Comparison of ENCODE assay signal across 16 cellular contexts in the genomic region with DNA sequence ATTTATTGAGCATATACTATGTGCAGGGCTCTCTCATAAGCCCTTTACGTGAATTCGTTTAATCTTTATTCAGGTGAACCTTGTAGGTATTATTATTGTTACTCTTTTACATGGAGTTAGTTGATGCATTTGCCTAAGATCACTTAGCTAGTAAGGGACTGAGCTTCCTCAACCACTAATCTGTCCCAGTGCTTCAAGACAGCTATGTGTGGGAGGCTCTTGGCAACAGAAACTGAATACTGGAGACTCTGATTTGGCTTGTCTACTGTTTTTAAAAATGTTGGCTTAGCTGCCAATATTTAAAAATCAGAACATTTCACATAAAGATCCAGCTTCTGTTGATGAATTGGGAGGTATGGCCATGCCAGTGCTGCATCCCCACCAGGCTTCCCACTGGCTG. TPM values are rescaled to one million over a fixed set of nuclear protein-coding genes. Genes with fewer than 3 reads are reported as not detected.
DNase-seq lines count a peak whose midpoint lies in the region; ATAC-seq and TF ChIP-seq lines count a peak whose summit lies in the region.
"Had no signal": no experiment of that assay in that cellular context is flagged by ENCODE, and none has a peak within 500 bp of the region (broad histone marks: within the 10 kb centered on the region; RNA-seq: fewer than 3 reads in every experiment).

No MANE protein-coding gene starts in this region.

- H3K4me1 Mint-ChIP-seq in activated T-helper 17 cell treated with anti-CD3 and anti-CD28 coated beads, Interleukin-2, amount 50 U/mL, for 72 hours: no peaks in the 10 kb centered on the region
- no peaks in the 10 kb centered on the region for H3K4me1 Mint-ChIP-seq in dendritic cell treated with granulocyte-macrophage colony-stimulating factor and Interleukin-4, amounts not matched to agents 40 ng/mL and 50 ng/mL, for 4 days (ENCODE audit: low read depth)
- H3K4me1 Mint-ChIP-seq: H9 had no signal

- H3K27ac Mint-ChIP-seq in activated T-helper 17 cell treated with anti-CD3 and anti-CD28 coated beads, Interleukin-2, amount 50 U/mL, for 72 hours: peak overlapping the region; percentile 56
- peak overlapping the region; percentile 51 for H3K27ac Mint-ChIP-seq in dendritic cell treated with granulocyte-macrophage colony-stimulating factor and Interleukin-4, amounts not matched to agents 40 ng/mL and 50 ng/mL, for 4 days

- intact Hi-C loops in dendritic cell treated with granulocyte-macrophage colony-stimulating factor and Interleukin-4, amounts not matched to agents 40 ng/mL and 50 ng/mL, for 4 days (cut with micrococcal nuclease): no loop called here

- DNase-seq in fibroblast of villous mesenchyme (ENCODE audit: low read depth): peak; percentile 30
- no peak for DNase-seq in NCI-H82 treated with DMSO at 0.1 percent for 48 hours (lab: John Stamatoyannopoulos, UW; ENCODE audit: unreplicated experiment)
- DNase-seq in OCI-M2 (lab: John Stamatoyannopoulos, UW; ENCODE audit: unreplicated experiment): no peak
- DNase-seq in NAMALWA (ENCODE audit: low spot score): no peak
- DNase-seq: ACHN, DMS79, H9, NCI-H187, NCI-H2107, NCI-H510A, PC-9, SIG-M5 had no signal

- H3K36me3 Mint-ChIP-seq in activated T-helper 17 cell treated with anti-CD3 and anti-CD28 coated beads, Interleukin-2, amount 50 U/mL, for 72 hours (ENCODE audit: low read depth): peaks cover 6% of the 10 kb centered on the region
- H3K36me3 Mint-ChIP-seq in dendritic cell treated with granulocyte-macrophage colony-stimulating factor and Interleukin-4, amounts not matched to agents 40 ng/mL and 50 ng/mL, for 4 days (ENCODE audit: low read depth): peaks cover 40% of the 10 kb centered on the region

- H3K9me3 Mint-ChIP-seq in activated T-helper 17 cell treated with anti-CD3 and anti-CD28 coated beads, Interleukin-2, amount 50 U/mL, for 72 hours: no peaks in the 10 kb centered on the region
- H3K9me3 Mint-ChIP-seq in dendritic cell treated with granulocyte-macrophage colony-stimulating factor and Interleukin-4, amounts not matched to agents 40 ng/mL and 50 ng/mL, for 4 days: no peaks in the 10 kb centered on the region
- H3K9me3 Mint-ChIP-seq: H9 had no signal

- H3K27me3 Mint-ChIP-seq in activated T-helper 17 cell treated with anti-CD3 and anti-CD28 coated beads, Interleukin-2, amount 50 U/mL, for 72 hours: no peaks in the 10 kb centered on the region
- H3K27me3 Mint-ChIP-seq in dendritic cell treated with granulocyte-macrophage colony-stimulating factor and Interleukin-4, amounts not matched to agents 40 ng/mL and 50 ng/mL, for 4 days: no peaks in the 10 kb centered on the region

- H3K4me3 Mint-ChIP-seq in activated T-helper 17 cell treated with anti-CD3 and anti-CD28 coated beads, Interleukin-2, amount 50 U/mL, for 72 hours: no peak overlapping the region
- H3K4me3 Mint-ChIP-seq in dendritic cell treated with granulocyte-macrophage colony-stimulating factor and Interleukin-4, amounts not matched to agents 40 ng/mL and 50 ng/mL, for 4 days: no peak overlapping the region
- H3K4me3 Mint-ChIP-seq: H9 had no signal

- no peak for ATAC-seq in activated T-helper 17 cell treated with anti-CD3 and anti-CD28 coated beads, Interleukin-2, amount 50 U/mL, for 72 hours (replicated peaks)
- no peak for ATAC-seq in HG03025 (IDR thresholded peaks at IDR 0.05; ENCODE audit: low FRiP score, unreplicated experiment)
- ATAC-seq: SK-N-SH treated with all-trans-retinoic acid at 6 μM for 48 hours had no signal

- no peak overlapping the region for H3K4me3 ChIP-seq in fibroblast of villous mesenchyme (ENCODE audit: low read depth, low read length)
- H3K4me3 ChIP-seq: PC-9 had no signal

- TF ChIP-seq CTCF in fibroblast of villous mesenchyme (IDR thresholded peaks at IDR 0.05; ENCODE audit: insufficient read depth, low read depth, low read length): no peak

RNA-seq across cellular contexts. Expression of gene KNTC1, which starts 6.8 kb away (rescaled TPM):
- 100 to 1,000 TPM; 128 to 148 TPM for total RNA-seq in activated T-helper 17 cell treated with anti-CD3 and anti-CD28 coated beads, Interleukin-2, amount 50 U/mL, for 72 hours
- total RNA-seq in fibroblast of villous mesenchyme: 28.0 and 28.5 TPM in 2 replicates

RNA-seq across cellular contexts. Expression of gene RSRC2, which starts 7.1 kb away (rescaled TPM):
- 100 to 1,000 TPM; 103 to 110 TPM for total RNA-seq in activated T-helper 17 cell treated with anti-CD3 and anti-CD28 coated beads, Interleukin-2, amount 50 U/mL, for 72 hours
- 34.5 and 41.9 TPM in 2 replicates for total RNA-seq in fibroblast of villous mesenchyme

RNA-seq across cellular contexts. Expression of gene ZCCHC8, which starts 33.1 kb away (rescaled TPM):
- 10 to 100 TPM; 33.6 to 37.0 TPM for total RNA-seq in activated T-helper 17 cell treated with anti-CD3 and anti-CD28 coated beads, Interleukin-2, amount 50 U/mL, for 72 hours
- total RNA-seq in fibroblast of villous mesenchyme: 18.0 and 22.5 TPM in 2 replicates
